Comparison of ENCODE assay signal across 8 cellular contexts in genomic region chr20:33791959-33792597, GRCh38. TPM values are rescaled to one million over a fixed set of nuclear protein-coding genes. Genes with fewer than 3 reads are reported as not detected.
DNase-seq lines count a peak whose midpoint lies in the region; ATAC-seq and TF ChIP-seq lines count a peak whose summit lies in the region.

No MANE protein-coding gene starts in this region.

- TF ChIP-seq CTCF in GM06990 (IDR thresholded peaks at IDR 0.05; ENCODE audit: insufficient read depth, low read length, poor library complexity, severe bottlenecking) (peak; percentile 81), foreskin fibroblast (IDR thresholded peaks at IDR 0.05; ENCODE audit: low read depth, low read length) (peak; percentile 74), progenitor cell of endocrine pancreas (IDR thresholded peaks at IDR 0.05; ENCODE audit: unreplicated experiment) (peak; percentile 98)

- peaks cover 2% of the 10 kb centered on the region; the same call in 1 of the 2 replicates for H3K36me3 ChIP-seq in GM06990 (ENCODE audit: control insufficient read depth, insufficient read depth, low read length)

- no peaks in the 10 kb centered on the region for H3K4me1 Mint-ChIP-seq in activated T-cell treated with anti-CD3 and anti-CD28 coated beads, Interleukin-2, amount 50 U/mL, for 72 hours (ENCODE audit: low read depth)
- peaks cover 20% of the 10 kb centered on the region for H3K4me1 Mint-ChIP-seq in progenitor cell of endocrine pancreas (ENCODE audit: low read depth)

- H3K4me3 ChIP-seq in GM06990 (replicated peaks; ENCODE audit: low read depth, low read length) (no peak overlapping the region), foreskin fibroblast (ENCODE audit: low read depth in 1 of 2, low read length in 2 of 2) (no peak overlapping the region)

- H3K36me3 Mint-ChIP-seq in activated T-cell treated with anti-CD3 and anti-CD28 coated beads, Interleukin-2, amount 50 U/mL, for 72 hours (ENCODE audit: insufficient read depth in 2 of 2), result no peaks in the 10 kb centered on the region
- peaks cover 5% of the 10 kb centered on the region for H3K36me3 Mint-ChIP-seq in progenitor cell of endocrine pancreas (ENCODE audit: insufficient read depth)

- H3K27ac Mint-ChIP-seq in activated T-cell treated with anti-CD3 and anti-CD28 coated beads, Interleukin-2, amount 50 U/mL, for 72 hours, result no peak overlapping the region
- H3K27ac Mint-ChIP-seq in progenitor cell of endocrine pancreas, result peak overlapping the region; percentile 18

- no peaks in the 10 kb centered on the region for H3K27me3 ChIP-seq in GM06990 (replicated peaks; ENCODE audit: control insufficient read depth, insufficient read depth, low read length)

- ATAC-seq in activated T-cell treated with anti-CD3 and anti-CD28 coated beads, Interleukin-2, amount 50 U/mL, for 72 hours (replicated peaks in 1 of 2), result peak; percentile 57 to 67
- ATAC-seq in HG03521 (IDR thresholded peaks at IDR 0.05; ENCODE audit: unreplicated experiment), result no peak

- H3K4me3 Mint-ChIP-seq in activated T-cell treated with anti-CD3 and anti-CD28 coated beads, Interleukin-2, amount 50 U/mL, for 72 hours, result no peak overlapping the region
- H3K4me3 Mint-ChIP-seq in progenitor cell of endocrine pancreas (ENCODE audit: low read depth), result no peak overlapping the region

- DNase-seq in GM06990 (ENCODE audit: extremely low read depth, insufficient read length), result peak; percentile 48
- peak; percentile 27 for DNase-seq in NCI-H345 (lab: John Stamatoyannopoulos, UW)
- DNase-seq in activated T-cell treated with anti-CD3 and anti-CD28 coated beads, Interleukin-2, amount 50 U/mL, for 72 hours, result peak; percentile 58 to 63
- peak; percentile 38 to 71 for DNase-seq in foreskin fibroblast
- peak; percentile 64 for DNase-seq in progenitor cell of endocrine pancreas (ENCODE audit: low spot score, unreplicated experiment)
- DNase-seq in NCI-H2107 (lab: John Stamatoyannopoulos, UW), result no peak
- no peak for DNase-seq in NCI-H2171 treated with DMSO at 0.1 percent for 48 hours (lab: John Stamatoyannopoulos, UW)

- H3K9me3 Mint-ChIP-seq in activated T-cell treated with anti-CD3 and anti-CD28 coated beads, Interleukin-2, amount 50 U/mL, for 72 hours, result no peaks in the 10 kb centered on the region
- H3K9me3 Mint-ChIP-seq in progenitor cell of endocrine pancreas (ENCODE audit: low read depth), result peaks cover 3% of the 10 kb centered on the region

- H3K27me3 Mint-ChIP-seq in activated T-cell treated with anti-CD3 and anti-CD28 coated beads, Interleukin-2, amount 50 U/mL, for 72 hours (ENCODE audit: low read depth), result no peaks in the 10 kb centered on the region
- no peaks in the 10 kb centered on the region for H3K27me3 Mint-ChIP-seq in progenitor cell of endocrine pancreas

RNA-seq across cellular contexts. Expression of gene CHMP4B, which starts 19.1 kb away (rescaled TPM):
- total RNA-seq in activated T-cell treated with anti-CD3 and anti-CD28 coated beads, Interleukin-2, amount 50 U/mL, for 72 hours, result 100 to 1,000 TPM; 102 to 104 TPM
- 136 and 137 TPM in 2 replicates for total RNA-seq in progenitor cell of endocrine pancreas

Comparison
In these comparisons a context has a peak if more than half of its experiments do, and no peak if none do; other contexts are left out.
1. DNase-seq: peak in GM06990 (single experiment), NCI-H345 (single experiment), activated T-cell treated with anti-CD3 and anti-CD28 coated beads, Interleukin-2, amount 50 U/mL, for 72 hours (2 of 2), foreskin fibroblast (2 of 2) and progenitor cell of endocrine pancreas (single experiment); none in NCI-H2107 (single experiment) and NCI-H2171 treated with DMSO at 0.1 percent for 48 hours (single experiment).
2. Peak in every context shown above with its lines, with median percentiles within 50 percentile points of each other: CTCF ChIP-seq.